1 cellular context compared by ENCODE assay signal in genomic region chr4:176065365-176066249, GRCh38.
TF ChIP-seq lines count a peak whose summit lies in the region.

WDR17 (plus strand) TSS chr4:176065841; CDS start chr4:176111581, 45,740 bp downstream.

TF ChIP-seq in H1, 55 proteins besides CTCF, POLR2A, EP300 and RAD21:
- no peak for TF ChIP-seq CHD7 (IDR thresholded peaks at IDR 0.05; ENCODE audit: insufficient replicate concordance, low read length)
- no peak for TF ChIP-seq NRF1 (IDR thresholded peaks at IDR 0.05; ENCODE audit: low read depth, low read length)
- 0 out of 2 replicates have a peak, but pooled peaks have one; percentile 23 for TF ChIP-seq RFX5 (IDR thresholded peaks at IDR 0.05; ENCODE audit: borderline replicate concordance, low read depth, low read length)
- peak; percentile 65 for TF ChIP-seq CHD2 (IDR thresholded peaks at IDR 0.05; ENCODE audit: low read length)
- TF ChIP-seq MAX (IDR thresholded peaks at IDR 0.05), result peak; percentile 85
- 0 out of 2 replicates have a peak, but pooled peaks have one; percentile 8 for TF ChIP-seq PHF8 (conservative IDR thresholded peaks at IDR 0.05; ENCODE audit: low read depth, low read length)
- no peak for TF ChIP-seq POU5F1 (IDR thresholded peaks at IDR 0.05; ENCODE audit: low read depth, low read length)
- no peak for TF ChIP-seq YY1 (IDR thresholded peaks at IDR 0.05; ENCODE audit: low read depth, low read length)
- TF ChIP-seq KDM4A (IDR thresholded peaks at IDR 0.05; ENCODE audit: low read depth, low read length, severe bottlenecking), result peak; percentile 41
- TF ChIP-seq CBX5 (IDR thresholded peaks at IDR 0.05; ENCODE audit: low read depth, low read length), result no peak
- TF ChIP-seq POLR2AphosphoS5 (IDR thresholded peaks at IDR 0.05; ENCODE audit: low read depth, low read length), result no peak; the same call in 1 of the 2 replicates
- TF ChIP-seq SUZ12 (IDR thresholded peaks at IDR 0.05; ENCODE audit: low read length), result no peak
- no peak for TF ChIP-seq JUN (IDR thresholded peaks at IDR 0.05; ENCODE audit: low read depth, low read length)
- TF ChIP-seq TBP (IDR thresholded peaks at IDR 0.05; ENCODE audit: low read depth, low read length), result peak; percentile 66; the same call in 1 of the 2 replicates
- no peak for TF ChIP-seq MAFK (IDR thresholded peaks at IDR 0.05; ENCODE audit: low read depth, low read length)
- TF ChIP-seq CREB1 (IDR thresholded peaks at IDR 0.05), result peak; percentile 28; the same call in 1 of the 2 replicates
- no peak for TF ChIP-seq RXRA (IDR thresholded peaks at IDR 0.05; ENCODE audit: insufficient read depth, low read depth, low read length)
- no peak for TF ChIP-seq CBX8 (IDR thresholded peaks at IDR 0.05; ENCODE audit: borderline replicate concordance, low read depth, low read length)
- TF ChIP-seq ATF3 (IDR thresholded peaks at IDR 0.05; ENCODE audit: insufficient read depth, low read depth, low read length), result peak; percentile 85
- TF ChIP-seq GABPA (IDR thresholded peaks at IDR 0.05; ENCODE audit: borderline replicate concordance, insufficient read depth, low read length), result no peak
- no peak for TF ChIP-seq RNF2 (IDR thresholded peaks at IDR 0.05; ENCODE audit: borderline replicate concordance, low read depth, low read length, missing control alignments, poor library complexity, severe bottlenecking)
- TF ChIP-seq SAP30 (IDR thresholded peaks at IDR 0.05; ENCODE audit: insufficient read depth, insufficient replicate concordance, low read length), result peak; percentile 37
- TF ChIP-seq SRF (IDR thresholded peaks at IDR 0.05; ENCODE audit: low read depth, low read length), result no peak
- peak; percentile 17 for TF ChIP-seq CTBP2 (IDR thresholded peaks at IDR 0.05; ENCODE audit: borderline replicate concordance, insufficient read depth, insufficient read length, low read length)
- TF ChIP-seq CEBPB (IDR thresholded peaks at IDR 0.05; ENCODE audit: low read depth, low read length), result no peak
- TF ChIP-seq JUND (IDR thresholded peaks at IDR 0.05; ENCODE audit: low read length), result no peak
- no peak for TF ChIP-seq BCL11A (IDR thresholded peaks at IDR 0.05; ENCODE audit: low read depth in 2 of 2, low read length in 2 of 2)
- no peak for TF ChIP-seq SIX5 (IDR thresholded peaks at IDR 0.05; ENCODE audit: low read depth, low read length)
- TF ChIP-seq KDM5A (IDR thresholded peaks at IDR 0.05; ENCODE audit: low read length), result no peak
- no peak for TF ChIP-seq SP2 (IDR thresholded peaks at IDR 0.05; ENCODE audit: low read length)
- TF ChIP-seq SP4 (IDR thresholded peaks at IDR 0.05; ENCODE audit: low read length), result no peak
- no peak for TF ChIP-seq KDM1A (IDR thresholded peaks at IDR 0.05; ENCODE audit: borderline replicate concordance, low read length)
- no peak for TF ChIP-seq HDAC6 (IDR thresholded peaks at IDR 0.05; ENCODE audit: low read depth, low read length)
- peak; percentile 89 for TF ChIP-seq E2F6 (IDR thresholded peaks at IDR 0.05)
- TF ChIP-seq BRCA1 (IDR thresholded peaks at IDR 0.05; ENCODE audit: low read depth, low read length), result no peak
- peak; percentile 35; the same call in 1 of the 2 replicates for TF ChIP-seq GTF2F1 (IDR thresholded peaks at IDR 0.05; ENCODE audit: borderline replicate concordance, low read depth, low read length)
- peak in 1 of 2 experiments; percentile 68; a peak in 2 of 4 replicates for TF ChIP-seq HDAC2 (IDR thresholded peaks at IDR 0.05; ENCODE audit: borderline replicate concordance in 1 of 2, low read depth in 2 of 2, low read length in 2 of 2)
- no peak for TF ChIP-seq TCF12 (IDR thresholded peaks at IDR 0.05; ENCODE audit: low read depth, low read length)
- no peak for TF ChIP-seq BACH1 (IDR thresholded peaks at IDR 0.05; ENCODE audit: low read length)
- no peak for TF ChIP-seq CHD1 (IDR thresholded peaks at IDR 0.05; ENCODE audit: low read depth, low read length)
- TF ChIP-seq NANOG (IDR thresholded peaks at IDR 0.05; ENCODE audit: insufficient read depth, low read depth, low read length, poor library complexity, severe bottlenecking), result no peak
- TF ChIP-seq RBBP5 (IDR thresholded peaks at IDR 0.05; ENCODE audit: borderline replicate concordance, low read depth, low read length), result peak; percentile 49; the same call in 1 of the 2 replicates
- TF ChIP-seq SP1 (IDR thresholded peaks at IDR 0.05; ENCODE audit: low read depth, low read length), result 0 out of 2 replicates have a peak, but pooled peaks have one; percentile 16
- TF ChIP-seq ASH2L (IDR thresholded peaks at IDR 0.05; ENCODE audit: low read length), result peak; percentile 88
- peak; percentile 88 to 96; a peak in 3 of 4 replicates for TF ChIP-seq SIN3A (conservative IDR thresholded peaks at IDR 0.05 in 1 of 2, IDR thresholded peaks at IDR 0.05 in 1 of 2; ENCODE audit: low read depth in 1 of 2, low read length in 2 of 2)
- TF ChIP-seq ZNF274 (IDR thresholded peaks at IDR 0.05; ENCODE audit: borderline replicate concordance, extremely low read depth, low read length), result no peak
- TF ChIP-seq EZH2 (IDR thresholded peaks at IDR 0.05; ENCODE audit: low read depth, low read length, severe bottlenecking), result no peak
- peak; percentile 86 for TF ChIP-seq TEAD4 (IDR thresholded peaks at IDR 0.05; ENCODE audit: low read depth, low read length)
- peak; percentile 57; the same call in 1 of the 2 replicates for TF ChIP-seq EGR1 (IDR thresholded peaks at IDR 0.05; ENCODE audit: borderline replicate concordance, low read depth, low read length)
- TF ChIP-seq TAF7 (optimal IDR thresholded peaks at IDR 0.05; ENCODE audit: borderline replicate concordance, low read depth, low read length), result no peak
- peak; percentile 97 for TF ChIP-seq USF2 (IDR thresholded peaks at IDR 0.05; ENCODE audit: low read length)
- no peak for TF ChIP-seq FOSL1 (IDR thresholded peaks at IDR 0.05; ENCODE audit: insufficient read depth, low read depth, low read length)
- no peak for TF ChIP-seq ATF2 (IDR thresholded peaks at IDR 0.05; ENCODE audit: low read length)
- TF ChIP-seq SIRT6 (IDR thresholded peaks at IDR 0.05; ENCODE audit: low read length), result no peak
- TF ChIP-seq TAF1 (IDR thresholded peaks at IDR 0.05; ENCODE audit: low read depth, low read length), result no peak; the same call in 1 of the 2 replicates
